Comparison of ENCODE assay signal across 8 cellular contexts in genomic region chr2:157302492-157303099, GRCh38. TPM values are rescaled to one million over a fixed set of nuclear protein-coding genes. Genes with fewer than 3 reads are reported as not detected.
DNase-seq lines count a peak whose midpoint lies in the region; ATAC-seq and TF ChIP-seq lines count a peak whose summit lies in the region.

No MANE protein-coding gene starts in this region.

- intact Hi-C loops in Right ventricle myocardium inferior (cut with DNase I) (loop anchor here (5.0 kb wide), 3 partner anchors 35 to 290 kb away; no protein-coding TSS in a partner anchor), cardiac septum (cut with DNase I) (loop anchor here (10.0 kb wide), 2 partner anchors 292 to 712 kb away; no protein-coding TSS in a partner anchor)

- no peaks in the 10 kb centered on the region for H3K9me3 Mint-ChIP-seq in stimulated activated naive CD8-positive, alpha-beta T cell treated with anti-CD3 and anti-CD28 coated beads, Interleukin-15, amount 100 ng/mL, for 72 hours

- H3K27me3 ChIP-seq in kidney epithelial cell (ENCODE audit: control insufficient read depth, insufficient read depth, low read length): no peaks in the 10 kb centered on the region

- TF ChIP-seq CTCF in cardiac fibroblast (IDR thresholded peaks at IDR 0.05; ENCODE audit: low read depth, low read length): peak; percentile 60
- TF ChIP-seq CTCF in kidney epithelial cell (IDR thresholded peaks at IDR 0.05; ENCODE audit: insufficient read depth, low read length, poor library complexity, severe bottlenecking): peak; percentile 67

- H3K4me3 ChIP-seq in cardiac fibroblast (replicated peaks in 1 of 2; ENCODE audit: low read depth in 2 of 2, low read length in 2 of 2) (no peak overlapping the region), kidney epithelial cell (ENCODE audit: low read depth, low read length) (no peak overlapping the region)

- peaks cover 37% of the 10 kb centered on the region for H3K4me1 Mint-ChIP-seq in stimulated activated naive CD8-positive, alpha-beta T cell treated with anti-CD3 and anti-CD28 coated beads, Interleukin-15, amount 100 ng/mL, for 72 hours

- DNase-seq in Right ventricle myocardium inferior (ENCODE audit: missing footprints): no peak
- no peak for DNase-seq in cardiac septum (ENCODE audit: low spot score)
- peak; percentile 51 for DNase-seq in RPMI7951 (ENCODE audit: low read depth)
- peak; percentile 66 to 73 for DNase-seq in cardiac fibroblast (ENCODE audit: low read depth in 2 of 2)
- DNase-seq in kidney epithelial cell (ENCODE audit: low read depth): no peak
- peak; percentile 25 to 35 for DNase-seq in stimulated activated naive CD8-positive, alpha-beta T cell treated with anti-CD3 and anti-CD28 coated beads, Interleukin-15, amount 100 ng/mL, for 72 hours

- peaks cover 3% of the 10 kb centered on the region for H3K27me3 Mint-ChIP-seq in stimulated activated naive CD8-positive, alpha-beta T cell treated with anti-CD3 and anti-CD28 coated beads, Interleukin-15, amount 100 ng/mL, for 72 hours

- no peak overlapping the region for H3K27ac Mint-ChIP-seq in stimulated activated naive CD8-positive, alpha-beta T cell treated with anti-CD3 and anti-CD28 coated beads, Interleukin-15, amount 100 ng/mL, for 72 hours

- peak; percentile 75 for TF ChIP-seq RAD21 in Ishikawa (IDR thresholded peaks at IDR 0.05; ENCODE audit: low read depth)

- ATAC-seq in Right ventricle myocardium inferior (peak; percentile 54), GM21737 (IDR thresholded peaks at IDR 0.05; ENCODE audit: unreplicated experiment) (peak; percentile 55)
- peak; percentile 64 for ATAC-seq in stimulated activated naive CD8-positive, alpha-beta T cell treated with anti-CD3 and anti-CD28 coated beads, Interleukin-15, amount 100 ng/mL, for 72 hours

- no peak for TF ChIP-seq EP300 in Ishikawa (IDR thresholded peaks at IDR 0.05; ENCODE audit: borderline replicate concordance)

- peak overlapping the region in 1 of 2 donors; percentile 20 for H3K4me3 Mint-ChIP-seq in stimulated activated naive CD8-positive, alpha-beta T cell treated with anti-CD3 and anti-CD28 coated beads, Interleukin-15, amount 100 ng/mL, for 72 hours

- H3K36me3 ChIP-seq in kidney epithelial cell (ENCODE audit: control insufficient read depth, insufficient read depth, low read length): no peaks in the 10 kb centered on the region

TF ChIP-seq in Ishikawa, 13 proteins besides CTCF, POLR2A, EP300 and RAD21:
- TF ChIP-seq TCF12 (IDR thresholded peaks at IDR 0.05; ENCODE audit: low read depth) (no peak), REST (IDR thresholded peaks at IDR 0.05; ENCODE audit: low read depth) (no peak), ZBTB7A (IDR thresholded peaks at IDR 0.05; ENCODE audit: low read depth) (no peak), CEBPB (IDR thresholded peaks at IDR 0.05) (no peak)

RNA-seq across cellular contexts. Expression of gene ERMN, which starts 23.0 kb away (rescaled TPM):
- total RNA-seq in Right ventricle myocardium inferior (not detected), cardiac septum (not detected), kidney epithelial cell (not detected in 2 replicates)
- not detected in 2 replicates for total RNA-seq in RPMI7951 (2014; rRNA removed; shearing (Covaris generic))

RNA-seq across cellular contexts. Expression of gene GALNT5, which starts 45.1 kb away (rescaled TPM):
- total RNA-seq in Right ventricle myocardium inferior (0.30 TPM), cardiac septum (0.35 TPM), kidney epithelial cell (2.9 and 3.1 TPM in 2 replicates)
- total RNA-seq in RPMI7951 (2014; rRNA removed; shearing (Covaris generic)): 10.6 TPM in 2 replicates

Comparison
In these comparisons a context has a peak if more than half of its experiments do, and no peak if none do; other contexts are left out.
1. DNase-seq: peak in RPMI7951 (single experiment), cardiac fibroblast (2 of 2) and stimulated activated naive CD8-positive, alpha-beta T cell treated with anti-CD3 and anti-CD28 coated beads, Interleukin-15, amount 100 ng/mL, for 72 hours (2 of 2); none in Right ventricle myocardium inferior (single experiment), cardiac septum (single experiment) and kidney epithelial cell (single experiment).
2. Peak in every context shown above with its lines, with median percentiles within 50 percentile points of each other: ATAC-seq.